In the genomic region with DNA sequence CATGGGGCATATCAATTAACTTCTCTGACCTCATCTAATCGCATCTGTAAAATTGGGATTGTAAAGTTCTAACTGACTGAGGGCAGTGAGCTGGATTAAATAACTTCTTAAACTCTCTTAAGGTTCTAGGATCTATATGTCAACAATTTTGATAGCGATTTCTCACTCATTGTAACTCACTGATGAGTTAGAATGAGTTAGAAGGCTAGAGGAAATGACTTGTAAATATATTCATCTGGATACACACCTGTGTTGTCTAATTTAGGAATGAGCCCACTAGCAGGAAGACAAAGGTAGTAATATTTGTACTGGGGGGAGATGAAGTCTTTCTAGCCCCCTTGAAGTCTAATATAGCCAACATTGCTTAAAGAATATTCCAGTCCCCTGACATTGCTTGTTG, we compare ENCODE assay signal across 14 cellular contexts. TPM values are rescaled to one million over a fixed set of nuclear protein-coding genes. Genes with fewer than 3 reads are reported as not detected.
A peak's percentile ranks its signal among the peaks of the same experiment; 100 is the strongest.
DNase-seq lines count a peak whose midpoint lies in the region; ATAC-seq, FAIRE-seq and TF ChIP-seq lines count a peak whose summit lies in the region.
"Had no signal": no experiment of that assay in that cellular context is flagged by ENCODE, and none has a peak within 500 bp of the region (broad histone marks: within the 10 kb centered on the region; RNA-seq: fewer than 3 reads in every experiment).

No MANE protein-coding gene starts in this region.

- no peak overlapping the region for H2AK5ac ChIP-seq in IMR-90 (ENCODE audit: low read depth, low read length)

- no peaks in the 10 kb centered on the region for H3K9me3 Mint-ChIP-seq in activated CD4-positive, alpha-beta T cell treated with anti-CD3 and anti-CD28 coated beads for 36 hours (ENCODE audit: low read depth)

- no CpG with 5 or more reads among the region's 2 CpGs for WGBS in IMR-90 (ENCODE audit: extremely low coverage in 2 of 2, insufficient read length in 1 of 2), 2 experiments
- WGBS in GM12878 (ENCODE audit: insufficient coverage, insufficient replicate concordance, low lambda C conversion rate, missing lambda C conversion rate) = 65% methylated on average over 2 of the region's 2 CpGs

- H3K4me1 ChIP-seq in IMR-90 (ENCODE audit: control insufficient read depth, insufficient read depth, low read length) (peaks cover 12% of the 10 kb centered on the region), GM12878 (ENCODE audit: control insufficient read depth, insufficient read depth, low read length) (peaks cover 13% of the 10 kb centered on the region), osteoblast (ENCODE audit: insufficient read depth, low read length) (peaks cover 55% of the 10 kb centered on the region)

- no peak overlapping the region for H2AK9ac ChIP-seq in IMR-90 (replicated peaks; ENCODE audit: low read depth, low read length, poor library complexity)

- H2BK5ac ChIP-seq in IMR-90 (ENCODE audit: low read depth, low read length, poor library complexity, severe bottlenecking) = peak overlapping the region; percentile 53

- POLR2A ChIA-PET in activated CD4-positive, alpha-beta T cell treated with anti-CD3 and anti-CD28 coated beads for 36 hours (lab: Charles Lee) = interaction anchor here (0.5 kb wide), 1 partner anchor 56 kb away, joined by 6 read pairs; no protein-coding TSS in a partner anchor
- POLR2A ChIA-PET in IMR-90 (lab: Charles Lee; ENCODE audit: unreplicated experiment) (no interaction called here), GM12878 (lab: Charles Lee) (interaction anchor here (0.6 to 6.6 kb wide), 7 partner anchors 8 to 1009 kb away, joined by 3 to 54 read pairs (median 4); a partner anchor contains a TSS)

- no peak overlapping the region for H3K4ac ChIP-seq in IMR-90 (ENCODE audit: low read depth, low read length)

- RAD21 ChIA-PET in GM12878 (lab: Charles Lee; ENCODE audit: unreplicated experiment) = interaction anchor here (1.2 to 6.0 kb wide), 9 partner anchors 8 to 189 kb away, joined by 4 to 63 read pairs (median 19); no protein-coding TSS in a partner anchor

- H3K9me3 ChIP-seq in IMR-90 (ENCODE audit: control insufficient read depth, insufficient read depth, low read length) = no peaks in the 10 kb centered on the region
- no peaks in the 10 kb centered on the region for H3K9me3 ChIP-seq in GM12878 (replicated peaks; ENCODE audit: control insufficient read depth, insufficient read depth, low read length)
- no peaks in the 10 kb centered on the region for H3K9me3 ChIP-seq in osteoblast (ENCODE audit: low read depth, low read length)
- H3K9me3 ChIP-seq: A549 had no signal

- H3K27ac ChIP-seq in IMR-90 (ENCODE audit: insufficient read depth, low read length) (no peak overlapping the region), GM12878 (ENCODE audit: control insufficient read depth, insufficient read depth) (no peak overlapping the region), osteoblast (ENCODE audit: low read depth, low read length) (peak overlapping the region; percentile 61)
- H3K27ac ChIP-seq: A549 had no signal

- no peak for TF ChIP-seq POLR2A in IMR-90 (IDR thresholded peaks at IDR 0.05; ENCODE audit: low read depth, low read length)
- no peak for TF ChIP-seq POLR2A in GM12878 (IDR thresholded peaks at IDR 0.05; ENCODE audit: low read depth, low read length)

- SMC1A ChIA-PET in GM12878 (lab: Charles Lee; ENCODE audit: uncharacterized antibody, unreplicated experiment) = interaction anchor here (0.9 to 7.2 kb wide), 7 partner anchors 9 to 100 kb away, joined by 3 to 94 read pairs (median 27); a partner anchor contains a TSS

- H3K23ac ChIP-seq in IMR-90 (ENCODE audit: low read depth, low read length) = no peak overlapping the region; the same call in 1 of the 2 replicates

- H4K5ac ChIP-seq in IMR-90 (ENCODE audit: low read depth, low read length) = peak overlapping the region; percentile 48; the same call in 1 of the 2 replicates

- peaks cover 30% of the 10 kb centered on the region for H3K36me3 Mint-ChIP-seq in activated CD4-positive, alpha-beta T cell treated with anti-CD3 and anti-CD28 coated beads for 36 hours (ENCODE audit: low read depth)

- no peak overlapping the region; the same call in 1 of the 2 replicates for H3K18ac ChIP-seq in IMR-90 (ENCODE audit: low read depth, low read length)

- CTCF ChIA-PET in activated CD4-positive, alpha-beta T cell treated with anti-CD3 and anti-CD28 coated beads for 36 hours (lab: Charles Lee) = interaction anchor here (0.6 to 2.2 kb wide), 4 partner anchors 8 to 154 kb away, joined by 3 to 8 read pairs (median 3); no protein-coding TSS in a partner anchor
- CTCF ChIA-PET in IMR-90 (lab: Yijun Ruan, JAX) = interaction anchor here (1.1 to 1.7 kb wide), 4 partner anchors 8 to 101 kb away, joined by 3 to 6 read pairs (median 4); no protein-coding TSS in a partner anchor
- CTCF ChIA-PET in GM12878 (lab: Yijun Ruan, JAX) = interaction anchor here (0.6 to 6.0 kb wide), 9 partner anchors 8 to 204 kb away, joined by 3 to 68 read pairs (median 6); a partner anchor contains a TSS

- peak; percentile 52 for ATAC-seq in activated CD4-positive, alpha-beta T cell treated with anti-CD3 and anti-CD28 coated beads for 36 hours
- ATAC-seq in IMR-90 (ENCODE audit: low read depth) = no peak
- peak; percentile 4; the same call in 1 of the 3 replicates for ATAC-seq in GM12878
- no peak for ATAC-seq in GM19351 (IDR thresholded peaks at IDR 0.05; ENCODE audit: unreplicated experiment)
- no peak for ATAC-seq in GM21367 (IDR thresholded peaks at IDR 0.05; ENCODE audit: unreplicated experiment)
- ATAC-seq: A549, right cardiac atrium had no signal

- peaks cover 2 to 68% of the 10 kb centered on the region in 2 experiments; a peak in 3 of 4 replicates for H3K79me1 ChIP-seq in IMR-90 (ENCODE audit: low read depth in 1 of 2, low read length in 2 of 2)

- intact Hi-C loops in activated CD4-positive, alpha-beta T cell treated with anti-CD3 and anti-CD28 coated beads for 36 hours (cut with DNase I, micrococcal nuclease) = loop anchor here in 1 of 2 experiments (5.0 kb wide), 1 partner anchor 39 kb away; no protein-coding TSS in a partner anchor
- intact Hi-C loops in IMR-90 (cut with micrococcal nuclease) = no loop called here
- intact Hi-C loops in GM12878 (cut with micrococcal nuclease; ENCODE audit: unreplicated experiment) = no loop called here

- peaks cover 16% of the 10 kb centered on the region; the same call in 1 of the 2 replicates for H3K9me1 ChIP-seq in IMR-90 (ENCODE audit: insufficient read depth, low read length)

- H3K4me3 ChIP-seq in IMR-90 (ENCODE audit: insufficient read depth, low read depth, low read length) = no peak overlapping the region
- no peak overlapping the region for H3K4me3 ChIP-seq in GM12878
- H3K4me3 ChIP-seq in osteoblast (ENCODE audit: insufficient read depth, low read length) = no peak overlapping the region
- H3K4me3 ChIP-seq: A549 had no signal

- H2AFZ ChIP-seq in IMR-90 (replicated peaks; ENCODE audit: low read length, poor library complexity) = no peak overlapping the region
- H2AFZ ChIP-seq in GM12878 (ENCODE audit: control insufficient read depth, low read depth, low read length) = no peak overlapping the region
- no peak overlapping the region for H2AFZ ChIP-seq in osteoblast (ENCODE audit: low read length)

- no peak overlapping the region for H3K4me3 Mint-ChIP-seq in activated CD4-positive, alpha-beta T cell treated with anti-CD3 and anti-CD28 coated beads for 36 hours
- H3K4me3 Mint-ChIP-seq: type B pancreatic cell had no signal

- FAIRE-seq in GM12878 (lab: Jason Lieb, UNC) = no peak

- H3K79me2 ChIP-seq in GM12878 (ENCODE audit: control insufficient read depth, insufficient read depth, low read length) = peaks cover 78% of the 10 kb centered on the region
- H3K79me2 ChIP-seq in osteoblast (ENCODE audit: insufficient read depth, low read length) = peaks cover 96% of the 10 kb centered on the region

- H3K27me3 Mint-ChIP-seq in activated CD4-positive, alpha-beta T cell treated with anti-CD3 and anti-CD28 coated beads for 36 hours = no peaks in the 10 kb centered on the region
- H3K27me3 Mint-ChIP-seq: type B pancreatic cell had no signal

- no peak overlapping the region for H4K8ac ChIP-seq in IMR-90 (ENCODE audit: low read depth in 2 of 2, low read length in 2 of 2)

- peaks cover 28% of the 10 kb centered on the region for H3K36me3 ChIP-seq in IMR-90 (ENCODE audit: control insufficient read depth, insufficient read depth, low read length)
- no peaks in the 10 kb centered on the region; a peak in 2 of 4 replicates for H3K36me3 ChIP-seq in GM12878 (ENCODE audit: control insufficient read depth in 2 of 2, insufficient read depth in 2 of 2, low read length in 1 of 2)
- H3K36me3 ChIP-seq in osteoblast (ENCODE audit: insufficient read depth, low read length) = peaks cover 67% of the 10 kb centered on the region

- peaks cover 58% of the 10 kb centered on the region for H3K4me1 Mint-ChIP-seq in activated CD4-positive, alpha-beta T cell treated with anti-CD3 and anti-CD28 coated beads for 36 hours

- in situ Hi-C loops in IMR-90 (cut with MboI; ENCODE audit: low sequenced_read_pairs) (no loop called here), GM12878 (cut with MboI) (no loop called here)

- no peak for DNase-seq in activated CD4-positive, alpha-beta T cell treated with anti-CD3 and anti-CD28 coated beads for 36 hours
- DNase-seq in activated CD4-positive, alpha-beta T cell treated with anti-CD3 and anti-CD28 coated beads, Interleukin-2, amount 50 U/mL, for 1 hour = no peak
- DNase-seq in IMR-90 (no peak), GM12878 (ENCODE audit: low read depth, low spot score) (no peak), osteoblast (ENCODE audit: insufficient read length, low spot score, missing footprints) (no peak), NCI-H187 (lab: John Stamatoyannopoulos, UW) (no peak)
- DNase-seq: KBM-7, NCI-H1417, NCI-H226, right cardiac atrium had no signal

- no peak overlapping the region for H3K9ac ChIP-seq in IMR-90 (ENCODE audit: low read depth, low read length)
- H3K9ac ChIP-seq in GM12878 (ENCODE audit: control insufficient read depth, insufficient read depth, low read length) = no peak overlapping the region

- no peak overlapping the region for H3K56ac ChIP-seq in IMR-90 (ENCODE audit: extremely low read depth, insufficient read depth, low read length)

- no peak overlapping the region for H3K14ac ChIP-seq in IMR-90 (replicated peaks; ENCODE audit: low read depth, low read length)

- dilution Hi-C loops in IMR-90 (cut with HindIII; ENCODE audit: low sequenced_read_pairs, unreplicated experiment) = no loop called here

- H4K20me1 ChIP-seq in IMR-90 (ENCODE audit: insufficient read depth, low read length) (peaks cover 61% of the 10 kb centered on the region), GM12878 (ENCODE audit: control insufficient read depth, insufficient read depth) (no peaks in the 10 kb centered on the region), osteoblast (ENCODE audit: insufficient read depth, low read length) (peaks cover 71% of the 10 kb centered on the region)

- no peak for TF ChIP-seq EP300 in GM12878 (IDR thresholded peaks at IDR 0.05; ENCODE audit: borderline replicate concordance in 1 of 2, control insufficient read depth in 1 of 2, low read depth in 2 of 2, low read length in 2 of 2)

- TF ChIP-seq RAD21 in IMR-90 (IDR thresholded peaks at IDR 0.05; ENCODE audit: low read length) (no peak), GM12878 (IDR thresholded peaks at IDR 0.05; ENCODE audit: insufficient read depth, low read depth, low read length) (no peak)

- no peak overlapping the region for H4K91ac ChIP-seq in IMR-90 (ENCODE audit: insufficient read depth, low read depth, low read length)

- H2BK20ac ChIP-seq in IMR-90 (ENCODE audit: low read depth, low read length) = no peak overlapping the region

- TF ChIP-seq CTCF in IMR-90 (conservative IDR thresholded peaks at IDR 0.05; ENCODE audit: low read depth, low read length) (no peak), GM12878 (IDR thresholded peaks at IDR 0.05 in 2 of 3, conservative IDR thresholded peaks at IDR 0.05 in 1 of 3; ENCODE audit: control insufficient read depth in 2 of 3, extremely low read depth in 1 of 3, insufficient read depth in 1 of 3, low read depth in 3 of 3, low read length in 3 of 3) (no peak), osteoblast (IDR thresholded peaks at IDR 0.05; ENCODE audit: extremely low read depth, low read depth, low read length) (no peak)

- H2BK15ac ChIP-seq in IMR-90 (ENCODE audit: low read depth, low read length) = no peak overlapping the region

- H3K27ac Mint-ChIP-seq in activated CD4-positive, alpha-beta T cell treated with anti-CD3 and anti-CD28 coated beads for 36 hours = peak overlapping the region; percentile 87
- H3K27ac Mint-ChIP-seq: type B pancreatic cell had no signal

- H3K4me2 ChIP-seq in IMR-90 (ENCODE audit: low read depth, low read length) = peak overlapping the region; percentile 56; the same call in 1 of the 2 replicates
- H3K4me2 ChIP-seq in GM12878 (ENCODE audit: control insufficient read depth, insufficient read depth) = peak overlapping the region; percentile 27; the same call in 1 of the 2 replicates
- H3K4me2 ChIP-seq in osteoblast (ENCODE audit: insufficient read depth, low read length) = peak overlapping the region; percentile 63
- H3K4me2 ChIP-seq: A549 had no signal

- no peak overlapping the region for H2BK120ac ChIP-seq in IMR-90 (ENCODE audit: low read depth, low read length)

- H3K27me3 ChIP-seq in IMR-90 (ENCODE audit: control insufficient read depth, insufficient read depth, low read length) (no peaks in the 10 kb centered on the region), GM12878 (replicated peaks in 1 of 2; ENCODE audit: control insufficient read depth in 2 of 2, insufficient read depth in 2 of 2, low read length in 1 of 2) (no peaks in the 10 kb centered on the region), osteoblast (ENCODE audit: insufficient read depth, low read length) (no peaks in the 10 kb centered on the region)

- BruUV-seq in IMR-90 (replicated peaks; lab: Mats Ljungman, UMichigan) (no TSS peak), GM12878 (replicated peaks; lab: Mats Ljungman, UMichigan) (no TSS peak)

RNA-seq across cellular contexts. Expression of a gene that starts 46.3 kb away (rescaled TPM):
- 10 to 100 TPM; 49.4 to 64.4 TPM for total RNA-seq in activated CD4-positive, alpha-beta T cell treated with anti-CD3 and anti-CD28 coated beads for 36 hours
- total RNA-seq in IMR-90 (2012; rRNA removed) (40.3 and 47.5 TPM in 2 replicates), GM12878 (2014; rRNA removed) (29.8 and 33.7 TPM in 2 replicates), GM12878 (2014; rRNA removed; fragmentation: Illumina TruSeq; extraction: Trizol) (20.7 and 25.4 TPM in 2 replicates), GM12878 (2021) (29.8 and 33.8 TPM in 2 replicates), osteoblast (30.9 and 33.7 TPM in 2 replicates)
- polyA plus RNA-seq in IMR-90 (2012; rRNA removed) (58.7 and 60.3 TPM in 2 replicates), GM12878 (2011; rRNA removed) (45.7 and 50.1 TPM in 2 replicates), GM12878 (2014; fragmentation: Illumina TruSeq; extraction: Trizol) (26.5 and 36.3 TPM in 2 replicates), GM12878 (2014; fragmentation: Nextera tagmentation; extraction: Ambion mirVana) (10 to 100 TPM in 1 of 2 experiments, 1 to 10 TPM in 1; 6.8 to 12.2 TPM), GM12878 (2014; rRNA removed) (29.1 and 35.9 TPM in 2 replicates), GM12878 (2016; fragmentation: Nextera tagmentation; extraction: Ambion mirVana) (10 to 100 TPM; 43.8 to 44.4 TPM)
- 23.0 and 33.3 TPM in 2 replicates for polyA plus RNA-seq in IMR-90 (2012; cell fraction: cytosol; rRNA removed)
- polyA plus RNA-seq in IMR-90 (2012; cell fraction: nucleus; rRNA removed; ENCODE audit: low replicate concordance) = 45.5 and 156 TPM in 2 replicates
- total RNA-seq in GM12878 (2013; cell fraction: nucleolus; rRNA removed) = 74.0 and 78.3 TPM in 2 replicates
- 28.1 TPM for polyA plus RNA-seq in GM12878 (2011; ENCODE audit: low read depth)
- polyA plus RNA-seq in GM12878 (2011; cell fraction: cytosol; rRNA removed) = 36.7 and 48.3 TPM in 2 replicates
- 50.5 and 54.8 TPM in 2 replicates for polyA plus RNA-seq in GM12878 (2011; cell fraction: nucleus; rRNA removed)
- polyA plus RNA-seq in GM12878 (2012) = 21.7 and 27.5 TPM in 2 replicates
- 63.1 and 77.6 TPM in 2 replicates for polyA minus RNA-seq in GM12878 (2011; rRNA and poly(A)+ RNA removed)
- polyA minus RNA-seq in GM12878 (2011; cell fraction: cytosol; rRNA and poly(A)+ RNA removed) = 14.2 and 23.8 TPM in 2 replicates
- 23.0 and 31.8 TPM in 2 replicates for polyA minus RNA-seq in GM12878 (2011; cell fraction: nucleus; rRNA and poly(A)+ RNA removed)

Comparison
In these comparisons a context has a peak if more than half of its experiments do, and no peak if none do; other contexts are left out.
1. ATAC-seq: peak in activated CD4-positive, alpha-beta T cell treated with anti-CD3 and anti-CD28 coated beads for 36 hours (single experiment) and GM12878 (single experiment); none in IMR-90 (single experiment), GM19351 (single experiment) and GM21367 (single experiment).
2. Peak in every context shown above with its lines, with median percentiles within 50 percentile points of each other: H3K4me2 ChIP-seq.